Comparison of ENCODE assay signal across 22 cellular contexts in genomic region chr10:86749835-86750234, GRCh38.
"Had no signal": no experiment of that assay in that cellular context is flagged by ENCODE, and none has a peak within 500 bp of the region (broad histone marks: within the 10 kb centered on the region; RNA-seq: fewer than 3 reads in every experiment).

No MANE protein-coding gene starts in this region.

- H3K36me3 ChIP-seq: left lung, lower lobe of right lung, pancreas, prostate gland, tibial nerve, vagina had no signal

- FAIRE-seq: islet of Langerhans, kidney, pancreas had no signal

- H3K27me3 ChIP-seq: pancreas, tibial nerve, vagina had no signal

- H3K9me3 ChIP-seq: left lung, lower lobe of right lung, pancreas, prostate gland, tibial nerve, vagina had no signal

- DNase-seq: immature natural killer cell; kidney; left colon; left lung; lower lobe of right lung; mammary epithelial cell; mesenchymal stem cell; naive thymus-derived CD8-positive, alpha-beta T cell; pancreas; posterior cingulate gyrus; retina; right cardiac atrium; stimulated activated CD4-positive, alpha-beta T cell treated with anti-CD3 and anti-CD28 coated beads, Interleukin-4, amount 100 ng/mL, for 4 hours; stimulated activated CD8-positive, alpha-beta memory T cell treated with anti-CD3 and anti-CD28 coated beads, Interleukin-4, amount 100 ng/mL, for 48 hours; stimulated activated naive CD4-positive, alpha-beta T cell treated with Interleukin-2 at 50 U/mL for 16 hours; stimulated activated naive CD8-positive, alpha-beta T cell treated with anti-CD3 and anti-CD28 coated beads, Interleukin-15, amount 100 ng/mL, for 72 hours; substantia nigra had no signal

- H3K27ac ChIP-seq: left lung, lower lobe of right lung, pancreas, skin epidermis, tibial nerve, vagina had no signal

- H3K4me3 ChIP-seq: left lung, lower lobe of right lung, pancreas, prostate gland, skin epidermis, tibial nerve, vagina had no signal
